In the genomic region with DNA sequence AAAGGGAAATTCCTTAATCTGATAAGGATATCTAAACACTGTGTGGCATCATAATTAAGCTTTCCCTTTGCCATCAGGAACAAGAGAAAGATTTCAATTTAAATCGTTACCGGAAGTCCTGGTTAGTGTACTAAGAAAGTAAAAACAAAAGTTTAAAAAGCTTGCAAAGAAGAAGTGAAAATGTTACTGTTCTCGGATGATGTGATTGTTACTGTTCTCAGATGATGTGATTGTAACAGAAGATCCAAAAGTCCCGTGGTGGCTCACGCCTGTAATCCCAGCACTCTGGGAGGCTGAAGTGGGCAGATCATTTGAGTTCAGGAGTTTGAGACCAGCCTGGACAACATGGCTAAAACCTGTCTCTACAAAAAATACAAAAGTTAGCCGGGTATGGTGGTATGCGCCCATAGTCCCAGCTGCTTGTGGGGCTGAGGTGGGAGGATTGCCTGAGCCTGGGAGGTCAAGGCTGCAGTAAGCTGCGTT, we compare ENCODE assay signal across 14 cellular contexts.
DNase-seq lines count a peak whose midpoint lies in the region; ATAC-seq and TF ChIP-seq lines count a peak whose summit lies in the region.
"Had no signal": no experiment of that assay in that cellular context is flagged by ENCODE, and none has a peak within 500 bp of the region (broad histone marks: within the 10 kb centered on the region; RNA-seq: fewer than 3 reads in every experiment).

No MANE protein-coding gene starts in this region.

- no peak for TF ChIP-seq CTCF in GM12864 (IDR thresholded peaks at IDR 0.05; ENCODE audit: low read depth, low read length, missing control alignments)

- H3K36me3 Mint-ChIP-seq in activated T-helper 17 cell treated with anti-CD3 and anti-CD28 coated beads, Interleukin-2, amount 50 U/mL, for 72 hours (ENCODE audit: low read depth), result no peaks in the 10 kb centered on the region

- peak overlapping the region; percentile 46 for H3K27ac Mint-ChIP-seq in activated T-helper 17 cell treated with anti-CD3 and anti-CD28 coated beads, Interleukin-2, amount 50 U/mL, for 72 hours
- H3K27ac Mint-ChIP-seq: nephron progenitor cell had no signal

- no peaks in the 10 kb centered on the region for H3K27me3 Mint-ChIP-seq in activated T-helper 17 cell treated with anti-CD3 and anti-CD28 coated beads, Interleukin-2, amount 50 U/mL, for 72 hours

- H3K9me3 Mint-ChIP-seq in activated T-helper 17 cell treated with anti-CD3 and anti-CD28 coated beads, Interleukin-2, amount 50 U/mL, for 72 hours, result peaks cover 3% of the 10 kb centered on the region

- H3K4me1 Mint-ChIP-seq in activated T-helper 17 cell treated with anti-CD3 and anti-CD28 coated beads, Interleukin-2, amount 50 U/mL, for 72 hours, result peaks cover 8% of the 10 kb centered on the region

- no peaks in the 10 kb centered on the region for H3K36me3 ChIP-seq in H7 (replicated peaks; ENCODE audit: control insufficient read depth, insufficient read depth, low read length)

- DNase-seq in GM12864 (ENCODE audit: low read depth) (peak; percentile 64), NCI-H345 treated with DMSO at 0.1 percent for 48 hours (lab: John Stamatoyannopoulos, UW; ENCODE audit: unreplicated experiment) (no peak), NCI-H524 (lab: John Stamatoyannopoulos, UW) (no peak), H7 (no peak)
- DNase-seq: activated effector memory CD4-positive, alpha-beta T cell treated with Interleukin-2 at 50 U/mL for 16 hours; DMS153; MM.1S; nephron progenitor cell; trophoblast cell had no signal

- ATAC-seq in GM19372 (IDR thresholded peaks at IDR 0.05; ENCODE audit: low read depth, unreplicated experiment) (peak; percentile 65), HG03095 (IDR thresholded peaks at IDR 0.05; ENCODE audit: unreplicated experiment) (peak; percentile 92), HG02588 (IDR thresholded peaks at IDR 0.05; ENCODE audit: unreplicated experiment) (no peak)
- peak; percentile 82 for ATAC-seq in activated T-helper 17 cell treated with anti-CD3 and anti-CD28 coated beads, Interleukin-2, amount 50 U/mL, for 72 hours (replicated peaks)
- ATAC-seq: HCT116 had no signal

- no peaks in the 10 kb centered on the region for H3K27me3 ChIP-seq in H7 (ENCODE audit: control insufficient read depth, insufficient read depth, low read length)

- peak overlapping the region; percentile 32 for H3K4me3 Mint-ChIP-seq in activated T-helper 17 cell treated with anti-CD3 and anti-CD28 coated beads, Interleukin-2, amount 50 U/mL, for 72 hours
- H3K4me3 Mint-ChIP-seq: nephron progenitor cell had no signal

- no peak overlapping the region for H3K4me3 ChIP-seq in GM12864 (ENCODE audit: low read depth, low read length)
- H3K4me3 ChIP-seq in H7 (ENCODE audit: insufficient read depth, low read depth, low read length), result no peak overlapping the region
